Comparison of ENCODE assay signal across 10 cellular contexts in genomic region chr12:132475304-132476037, GRCh38. TPM values are rescaled to one million over a fixed set of nuclear protein-coding genes. Genes with fewer than 3 reads are reported as not detected.
A peak's percentile ranks its signal among the peaks of the same experiment; 100 is the strongest.
DNase-seq lines count a peak whose midpoint lies in the region; ATAC-seq and TF ChIP-seq lines count a peak whose summit lies in the region.
"Had no signal": no experiment of that assay in that cellular context is flagged by ENCODE, and none has a peak within 500 bp of the region (broad histone marks: within the 10 kb centered on the region; RNA-seq: fewer than 3 reads in every experiment).

No MANE protein-coding gene starts in this region.

- POLR2A ChIA-PET in CD4-positive, alpha-beta T cell (lab: Charles Lee) = interaction anchor here (0.9 to 4.3 kb wide), 3 partner anchors 9 to 37 kb away, joined by 3 to 69 read pairs (median 5); no protein-coding TSS in a partner anchor

- H3K9me3 ChIP-seq in CD4-positive, alpha-beta T cell (ENCODE audit: control insufficient read depth, low read length) = no peaks in the 10 kb centered on the region
- H3K9me3 ChIP-seq in H9 (ENCODE audit: control insufficient read depth, low read depth, low read length) = no peaks in the 10 kb centered on the region

- H3K4me1 Mint-ChIP-seq in CD4-positive, alpha-beta T cell (ENCODE audit: low read depth) = peaks cover 47% of the 10 kb centered on the region
- H3K4me1 Mint-ChIP-seq in H9 = peaks cover 0 to 2% of the 10 kb centered on the region in 2 experiments; a peak in 2 of 4 replicates

- H3K18ac ChIP-seq in H9 (ENCODE audit: insufficient read length, low read depth, low read length) (peak overlapping the region; percentile 57), mesendoderm (ENCODE audit: low read length) (no peak overlapping the region)

- H3K9me3 Mint-ChIP-seq in CD4-positive, alpha-beta T cell = peaks cover 2% of the 10 kb centered on the region
- peaks cover 10 to 12% of the 10 kb centered on the region in 2 experiments for H3K9me3 Mint-ChIP-seq in H9

- intact Hi-C loops in CD4-positive, alpha-beta T cell (cut with DNase I, micrococcal nuclease) = loop anchor here in 1 of 2 experiments (1.0 kb wide), 1 partner anchor 13 kb away; no protein-coding TSS in a partner anchor

- H4K5ac ChIP-seq in H9 (ENCODE audit: insufficient read length, low read depth, low read length) (no peak overlapping the region), mesendoderm (ENCODE audit: low read length) (no peak overlapping the region)

- H3K4me3 Mint-ChIP-seq in CD4-positive, alpha-beta T cell = peak overlapping the region; percentile 76
- peak overlapping the region in 1 of 2 experiments; percentile 35; a peak in 3 of 5 replicates for H3K4me3 Mint-ChIP-seq in H9

- H3K56ac ChIP-seq in H9 (ENCODE audit: insufficient read length, low read depth, low read length) (no peak overlapping the region), mesendoderm (ENCODE audit: low read length) (no peak overlapping the region)

- no peak overlapping the region for H2BK20ac ChIP-seq in H9 (ENCODE audit: low read depth, low read length, poor library complexity, severe bottlenecking)

- no peak for TF ChIP-seq POLR2A in erythroblast (IDR thresholded peaks at IDR 0.05; ENCODE audit: low read length)

- no peak overlapping the region for H2AFZ ChIP-seq in H9 (ENCODE audit: low read length)

- no peak overlapping the region for H3T11ph ChIP-seq in H9 (ENCODE audit: low read length)

- H3K23me2 ChIP-seq in H9 (ENCODE audit: insufficient read length, low read depth, low read length, poor library complexity, severe bottlenecking) = no peaks in the 10 kb centered on the region

- no peak overlapping the region; the same call in 1 of the 2 replicates for H2BK15ac ChIP-seq in H9 (ENCODE audit: low read depth, low read length)
- no peak overlapping the region for H2BK15ac ChIP-seq in mesendoderm (replicated peaks; ENCODE audit: low read depth)

- peak in 4 of 10 experiments; percentile 16 to 48 (median 39) for DNase-seq in CD4-positive, alpha-beta T cell
- DNase-seq in H9 = no peak
- DNase-seq in T-helper 9 cell = peak; percentile 49
- peak; percentile 27 to 31 for DNase-seq in erythroblast (lab: John Stamatoyannopoulos, UW)
- no peak for DNase-seq in mesendoderm
- DNase-seq in OCI-M2 (lab: John Stamatoyannopoulos, UW; ENCODE audit: unreplicated experiment) = no peak
- DNase-seq in caudate nucleus (lab: John Stamatoyannopoulos, UW) = no peak
- DNase-seq: islet precursor cell had no signal

- H3K4ac ChIP-seq in H9 (ENCODE audit: low read depth, low read length) (no peak overlapping the region), mesendoderm (ENCODE audit: low read depth, low read length) (no peak overlapping the region)

- H3K23ac ChIP-seq in H9 (ENCODE audit: insufficient read length, low read depth, low read length) (no peak overlapping the region), mesendoderm (ENCODE audit: low read length) (no peak overlapping the region)

- H3K4me1 ChIP-seq in H9 (ENCODE audit: insufficient read depth, low read length) = no peaks in the 10 kb centered on the region; the same call in 1 of the 2 replicates
- no peaks in the 10 kb centered on the region for H3K4me1 ChIP-seq in mesendoderm (ENCODE audit: control insufficient read depth, low read depth, low read length)
- H3K4me1 ChIP-seq: esophagus muscularis mucosa had no signal

- no peak for TF ChIP-seq CTCF in CD4-positive, alpha-beta T cell (IDR thresholded peaks at IDR 0.05)
- TF ChIP-seq CTCF in H9 (conservative IDR thresholded peaks at IDR 0.05) = no peak

- H3K14ac ChIP-seq in H9 (ENCODE audit: insufficient read depth, low read length) = no peak overlapping the region; the same call in 1 of the 2 replicates

- CTCF ChIA-PET in CD4-positive, alpha-beta T cell (lab: Charles Lee) = no interaction called here

- peak; percentile 68 for ATAC-seq in CD4-positive, alpha-beta T cell (ENCODE audit: poor library complexity)
- ATAC-seq in GM19463 (IDR thresholded peaks at IDR 0.05; ENCODE audit: unreplicated experiment) = no peak

- H3K27ac ChIP-seq in CD4-positive, alpha-beta T cell (ENCODE audit: low read depth, low read length) = no peak overlapping the region
- H3K27ac ChIP-seq in H9 (ENCODE audit: insufficient read length, low read depth, low read length) = no peak overlapping the region
- H3K27ac ChIP-seq in mesendoderm (ENCODE audit: low read depth, low read length) = no peak overlapping the region
- no peak overlapping the region for H3K27ac ChIP-seq in caudate nucleus (ENCODE audit: low read depth, low read length)
- H3K27ac ChIP-seq: esophagus muscularis mucosa had no signal

- H3K9ac ChIP-seq in H9 (ENCODE audit: extremely low read depth, insufficient read length, low read length) (no peak overlapping the region), mesendoderm (ENCODE audit: low read length) (no peak overlapping the region)

- H3K36me3 Mint-ChIP-seq in CD4-positive, alpha-beta T cell (ENCODE audit: low read depth) = peaks cover 8% of the 10 kb centered on the region
- peaks cover 0 to 6% (median 4%) of the 10 kb centered on the region in 3 experiments; a peak in 5 of 7 replicates for H3K36me3 Mint-ChIP-seq in H9 (ENCODE audit: insufficient read depth in 1 of 3, low read depth in 3 of 3)

- no peaks in the 10 kb centered on the region for H3K27me3 ChIP-seq in CD4-positive, alpha-beta T cell (ENCODE audit: control insufficient read depth, insufficient read depth, low read length)
- H3K27me3 ChIP-seq in H9 (ENCODE audit: insufficient read depth, low read length) = no peaks in the 10 kb centered on the region; the same call in 1 of the 2 replicates
- no peaks in the 10 kb centered on the region for H3K27me3 ChIP-seq in mesendoderm (ENCODE audit: insufficient read depth, low read length, poor library complexity)

- no peak overlapping the region for H4K91ac ChIP-seq in H9 (ENCODE audit: insufficient read length, low read depth, low read length)

- H4K20me1 ChIP-seq in H9 (ENCODE audit: control insufficient read depth, insufficient read depth, insufficient read length) = peaks cover 3% of the 10 kb centered on the region

- H3K27ac Mint-ChIP-seq in CD4-positive, alpha-beta T cell = peak overlapping the region; percentile 83
- peak overlapping the region in 1 of 3 experiments; percentile 83; a peak in 1 of 7 replicates for H3K27ac Mint-ChIP-seq in H9

- H3K36me3 ChIP-seq in mesendoderm (ENCODE audit: control insufficient read depth, insufficient read depth, low read length) = no peaks in the 10 kb centered on the region
- H3K36me3 ChIP-seq: esophagus muscularis mucosa had no signal

- no peak overlapping the region for H3K4me3 ChIP-seq in mesendoderm (ENCODE audit: low read length)
- H3K4me3 ChIP-seq: esophagus muscularis mucosa had no signal

- H3K79me1 ChIP-seq in H9 (ENCODE audit: insufficient read depth, low read depth, low read length, poor library complexity, severe bottlenecking) = no peaks in the 10 kb centered on the region
- H3K79me1 ChIP-seq in mesendoderm (ENCODE audit: low read length) = no peaks in the 10 kb centered on the region

- H2BK120ac ChIP-seq in H9 (ENCODE audit: low read depth, low read length, poor library complexity, severe bottlenecking) = no peak overlapping the region
- no peak overlapping the region for H2BK120ac ChIP-seq in mesendoderm (ENCODE audit: low read depth, low read length)

- no peak overlapping the region for H3K4me2 ChIP-seq in H9 (ENCODE audit: insufficient read depth, insufficient read length, low read length)
- H3K4me2 ChIP-seq in mesendoderm (ENCODE audit: low read length) = no peak overlapping the region

- peak overlapping the region; percentile 79 for H2AK5ac ChIP-seq in H9 (ENCODE audit: insufficient read length, low read length)
- no peak overlapping the region for H2AK5ac ChIP-seq in mesendoderm (ENCODE audit: low read length)

- H3K79me2 ChIP-seq in H9 (ENCODE audit: insufficient read depth, low read length) (no peaks in the 10 kb centered on the region), mesendoderm (ENCODE audit: control insufficient read depth, insufficient read depth, low read length) (no peaks in the 10 kb centered on the region)

- no peak overlapping the region for H2BK12ac ChIP-seq in H9 (ENCODE audit: insufficient read length, low read depth, low read length)

- H2BK5ac ChIP-seq in H9 (ENCODE audit: insufficient read length, low read length) = no peak overlapping the region
- H2BK5ac ChIP-seq in mesendoderm (ENCODE audit: low read length) = no peak overlapping the region

- no CpG with 5 or more reads among the region's 47 CpGs for WGBS in H9 (ENCODE audit: extremely low coverage, insufficient read length, low lambda C conversion rate)
- no CpG with 5 or more reads among the region's 47 CpGs for WGBS in mesendoderm (ENCODE audit: extremely low coverage, insufficient coverage, low lambda C conversion rate)

- no peak overlapping the region for H4K8ac ChIP-seq in H9 (replicated peaks; ENCODE audit: insufficient read length, low read depth, low read length)
- no peak overlapping the region for H4K8ac ChIP-seq in mesendoderm (ENCODE audit: low read depth, low read length)

- no peaks in the 10 kb centered on the region for H3K27me3 Mint-ChIP-seq in CD4-positive, alpha-beta T cell
- H3K27me3 Mint-ChIP-seq in H9 (ENCODE audit: low read depth) = peaks cover 69% of the 10 kb centered on the region

RNA-seq across cellular contexts. Expression of gene FBRSL1, which starts 14.5 kb away (rescaled TPM):
- 10 to 100 TPM; 75.8 to 80.7 TPM for total RNA-seq in CD4-positive, alpha-beta T cell
- total RNA-seq in H9 (2021) = 90.8 and 92.3 TPM in 2 replicates
- 86.6 TPM for polyA plus RNA-seq in mesendoderm (2013, experiment 1 of 2)
- 82.2 TPM for polyA plus RNA-seq in mesendoderm (2013, experiment 2 of 2)

Comparison
In these comparisons a context has a peak if more than half of its experiments do, and no peak if none do; other contexts are left out.
1. DNase-seq: peak in T-helper 9 cell (single experiment) and erythroblast (2 of 2); none in H9 (single experiment), mesendoderm (single experiment), OCI-M2 (single experiment) and caudate nucleus (0 of 61).